8 cellular contexts compared by ENCODE assay signal in genomic region chr7:99380823-99381663, GRCh38. TPM values are rescaled to one million over a fixed set of nuclear protein-coding genes. Genes with fewer than 3 reads are reported as not detected.
DNase-seq lines count a peak whose midpoint lies in the region; ATAC-seq and TF ChIP-seq lines count a peak whose summit lies in the region.

No MANE protein-coding gene starts in this region.

- intact Hi-C loops in transverse colon (cut with DNase I; ENCODE audit: low total_unique reads) (no loop called here), posterior cingulate gyrus (cut with DNase I) (no loop called here)

- no peaks in the 10 kb centered on the region for H3K9me3 ChIP-seq in neutrophil
- no peaks in the 10 kb centered on the region for H3K9me3 ChIP-seq in transverse colon

- WGBS in transverse colon (ENCODE audit: low coverage in 1 of 2), 2 donors = 67% methylated on average over 16 of the region's 16 CpGs; no CpG with 5 or more reads in 1 of the 2 donors

- no peaks in the 10 kb centered on the region for H3K27me3 ChIP-seq in neutrophil
- H3K27me3 ChIP-seq in transverse colon = no peaks in the 10 kb centered on the region

- DNase-seq in activated CD4-positive, CD25-positive, alpha-beta regulatory T cell (lab: John Stamatoyannopoulos, UW) = peak; percentile 60 to 78 (median 70)
- DNase-seq in transverse colon (peak; percentile 57), superior temporal gyrus (ENCODE audit: extremely low spot score) (no peak), posterior cingulate gyrus (no peak)

- H3K4me1 ChIP-seq in neutrophil (ENCODE audit: control insufficient read depth in 1 of 2, insufficient read depth in 1 of 2, low read depth in 1 of 2, low read length in 1 of 2) = peaks cover 65 to 76% of the 10 kb centered on the region in 2 experiments
- peaks cover 9 to 42% (median 22%) of the 10 kb centered on the region in 4 donors for H3K4me1 ChIP-seq in transverse colon

- TF ChIP-seq POLR2A in GM18526 (IDR thresholded peaks at IDR 0.05; ENCODE audit: extremely low read depth, insufficient read length) (peak; percentile 63), transverse colon (IDR thresholded peaks at IDR 0.05) (peak; percentile 8)

- no peak for TF ChIP-seq EP300 in transverse colon (IDR thresholded peaks at IDR 0.05; ENCODE audit: low read depth)

- H3K36me3 ChIP-seq in neutrophil = peaks cover 64% of the 10 kb centered on the region
- H3K36me3 ChIP-seq in transverse colon = no peaks in the 10 kb centered on the region

- TF ChIP-seq CTCF in neutrophil (IDR thresholded peaks at IDR 0.05) = no peak
- TF ChIP-seq CTCF in transverse colon (IDR thresholded peaks at IDR 0.05) = no peak

- H3K4me3 ChIP-seq in neutrophil (ENCODE audit: low read depth in 1 of 2, low read length in 1 of 2) = peak overlapping the region; percentile 61 to 100
- no peak overlapping the region for H3K4me3 ChIP-seq in transverse colon

- peak; percentile 84 for ATAC-seq in HG02981 (IDR thresholded peaks at IDR 0.05; ENCODE audit: unreplicated experiment)

- in situ Hi-C loops in transverse colon (cut with MboI; ENCODE audit: low pct_ligation_motif_present in 1 of 4, low pct_unique_long_range_greater_than_20kb in 1 of 4, low sequenced_read_pairs in 3 of 4) = no loop called here

- peak overlapping the region; percentile 72 for H3K27ac ChIP-seq in cingulate gyrus (ENCODE audit: low read depth, low read length)
- peak overlapping the region; percentile 92 for H3K27ac ChIP-seq in neutrophil
- H3K27ac ChIP-seq in transverse colon = peak overlapping the region; percentile 78 to 85 (median 84)

RNA-seq across cellular contexts. Expression of gene ARPC1B, which starts 6.5 kb away (rescaled TPM):
- total RNA-seq in transverse colon = 100 to 1,000 TPM; 138 to 346 (median 186) TPM

RNA-seq across cellular contexts. Expression of gene PDAP1, which starts 27.4 kb away (rescaled TPM):
- total RNA-seq in transverse colon = 10 to 100 TPM; 27.7 to 54.9 (median 49.9) TPM

RNA-seq across cellular contexts. Expression of gene BUD31, which starts 27.7 kb away (rescaled TPM):
- total RNA-seq in transverse colon = 100 to 1,000 TPM in 1 of 4 donors, 10 to 100 TPM in 2, 1 to 10 TPM in 1; 5.0 to 167 (median 50.1) TPM

RNA-seq across cellular contexts. Expression of gene ARPC1A, which starts 55.3 kb away (rescaled TPM):
- 100 to 1,000 TPM; 104 to 186 (median 147) TPM for total RNA-seq in transverse colon

RNA-seq across cellular contexts. Expression of gene PTCD1, which starts 57.6 kb away (rescaled TPM):
- 10 to 100 TPM in 1 of 4 donors, 1 to 10 TPM in 3; 1.8 to 38.2 (median 5.5) TPM for total RNA-seq in transverse colon

Comparison
In these comparisons a context has a peak if more than half of its experiments do, and no peak if none do; other contexts are left out.
1. DNase-seq: peak in activated CD4-positive, CD25-positive, alpha-beta regulatory T cell (4 of 4) and transverse colon (single experiment); none in superior temporal gyrus (single experiment) and posterior cingulate gyrus (0 of 10).
2. H3K4me3 ChIP-seq: peak in neutrophil (2 of 2); none in transverse colon (0 of 4).
3. Peak in every context shown above with its lines, with median percentiles within 50 percentile points of each other: H3K27ac ChIP-seq.